1 cellular context compared by ENCODE assay signal in genomic region chr11:10326080-10326964, GRCh38.
TF ChIP-seq lines count a peak whose summit lies in the region.

No MANE protein-coding gene starts in this region.

TF ChIP-seq in SK-N-SH treated with all-trans-retinoic acid at 6 μM for 48 hours, 23 proteins besides CTCF, POLR2A, EP300 and RAD21 (continued from another document):
- TF ChIP-seq ZFP3 (CRISPR knock-in tag; IDR thresholded peaks at IDR 0.05) (no peak), ESRRG (CRISPR knock-in tag; IDR thresholded peaks at IDR 0.05) (no peak), CSRNP3 (CRISPR knock-in tag; IDR thresholded peaks at IDR 0.05) (no peak), ZNF565 (CRISPR knock-in tag; conservative IDR thresholded peaks at IDR 0.05; ENCODE audit: low read depth) (no peak)
TF ChIP-seq in SK-N-SH treated with all-trans-retinoic acid at 6 μM for 48 hours: peak in this region for 0.
